Comparison of ENCODE assay signal across 24 cellular contexts in the genomic region with DNA sequence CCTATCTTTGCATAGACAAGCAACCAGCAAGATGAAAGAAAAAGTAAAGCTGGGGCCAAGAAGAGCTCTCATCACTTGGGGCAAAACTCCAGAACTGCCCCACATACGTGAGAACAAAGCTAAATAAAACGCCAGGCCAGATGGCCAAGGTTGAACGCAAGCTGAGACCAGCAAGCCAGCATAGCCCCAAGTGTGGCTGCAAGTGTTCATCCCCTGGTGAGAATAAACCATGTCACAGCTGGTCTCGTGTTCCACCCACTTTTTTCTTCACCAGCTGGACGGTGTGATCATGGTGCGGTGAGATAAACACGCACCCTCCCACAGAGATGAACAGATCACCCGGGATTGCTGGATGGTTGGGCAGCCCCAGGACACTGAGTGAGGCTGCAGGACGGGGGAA.
A peak's percentile ranks its signal among the peaks of the same experiment; 100 is the strongest.
DNase-seq lines count a peak whose midpoint lies in the region; TF ChIP-seq lines count a peak whose summit lies in the region.
"Had no signal": no experiment of that assay in that cellular context is flagged by ENCODE, and none has a peak within 500 bp of the region (broad histone marks: within the 10 kb centered on the region; RNA-seq: fewer than 3 reads in every experiment).

No MANE protein-coding gene starts in this region.

- peak overlapping the region in 3 of 5 experiments; percentile 51 to 66 (median 59) for H3K27ac Mint-ChIP-seq in brain
- no peak overlapping the region for H3K27ac Mint-ChIP-seq in HFFc6
- H3K27ac Mint-ChIP-seq: activated naive CD8-positive, alpha-beta T cell treated with anti-CD3 and anti-CD28 coated beads, Interleukin-2, amount 50 U/mL, for 24 hours; activated T-cell treated with anti-CD3 and anti-CD28 coated beads, Interleukin-2, amount 50 U/mL, for 24 hours; CD8-positive, alpha-beta memory T cell; T-helper 17 cell had no signal

- peak; percentile 89 for DNase-seq in NCI-H510A treated with DMSO at 0.1 percent for 48 hours (lab: John Stamatoyannopoulos, UW)
- no peak for DNase-seq in NCI-H510A (lab: John Stamatoyannopoulos, UW)
- peak; percentile 91 for DNase-seq in NCI-H524 treated with DMSO at 0.1 percent for 48 hours (lab: John Stamatoyannopoulos, UW)
- peak; percentile 43 for DNase-seq in smooth muscle cell of the brain vasculature (ENCODE audit: low read depth, low spot score)
- no peak for DNase-seq in HFFc6
- DNase-seq in NCI-H1694 (lab: John Stamatoyannopoulos, UW) = no peak
- no peak for DNase-seq in effector CD4-positive, alpha-beta T cell
- DNase-seq: activated CD4-positive, alpha-beta T cell treated with anti-CD3 and anti-CD28 coated beads for 4 hours; activated gamma-delta T cell treated with Interleukin-2 at 50 U/mL for 16 hours; activated naive CD8-positive, alpha-beta T cell treated with anti-CD3 and anti-CD28 coated beads, Interleukin-2, amount 50 U/mL, for 24 hours; activated T-cell treated with anti-CD3 and anti-CD28 coated beads, Interleukin-2, amount 50 U/mL, for 24 hours; CD8-positive, alpha-beta memory T cell; cortex of kidney; DMS79; left ventricle myocardium inferior; naive thymus-derived CD4-positive, alpha-beta T cell; NCI-H1092; NCI-H226; SK-N-SH; stimulated activated CD4-positive, alpha-beta T cell treated with anti-CD3 and anti-CD28 coated beads, Interleukin-12 subunit alpha, Interleukin-12 subunit beta, amount 100 ng/mL, for 4 hours; stimulated activated naive CD4-positive, alpha-beta T cell treated with Interleukin-2 at 50 U/mL for 16 hours; T-helper 17 cell; uterus had no signal

- TF ChIP-seq CTCF in brain (conservative IDR thresholded peaks at IDR 0.05) (no peak), HFFc6 (IDR thresholded peaks at IDR 0.05) (no peak)

- H3K4me1 Mint-ChIP-seq in brain (peaks cover 17% of the 10 kb centered on the region), HFFc6 (ENCODE audit: low read depth) (peaks cover 33% of the 10 kb centered on the region)
- H3K4me1 Mint-ChIP-seq: activated naive CD8-positive, alpha-beta T cell treated with anti-CD3 and anti-CD28 coated beads, Interleukin-2, amount 50 U/mL, for 24 hours; CD8-positive, alpha-beta memory T cell had no signal

- peaks cover 0 to 3% (median 0%) of the 10 kb centered on the region in 5 experiments for H3K9me3 Mint-ChIP-seq in brain
- no peaks in the 10 kb centered on the region for H3K9me3 Mint-ChIP-seq in HFFc6
- H3K9me3 Mint-ChIP-seq: activated naive CD8-positive, alpha-beta T cell treated with anti-CD3 and anti-CD28 coated beads, Interleukin-2, amount 50 U/mL, for 24 hours; activated T-cell treated with anti-CD3 and anti-CD28 coated beads, Interleukin-2, amount 50 U/mL, for 24 hours; CD8-positive, alpha-beta memory T cell had no signal

- H3K4me3 Mint-ChIP-seq in brain (no peak overlapping the region), HFFc6 (no peak overlapping the region)
- H3K4me3 Mint-ChIP-seq: activated naive CD8-positive, alpha-beta T cell treated with anti-CD3 and anti-CD28 coated beads, Interleukin-2, amount 50 U/mL, for 24 hours; activated T-cell treated with anti-CD3 and anti-CD28 coated beads, Interleukin-2, amount 50 U/mL, for 24 hours; CD8-positive, alpha-beta memory T cell; naive thymus-derived CD4-positive, alpha-beta T cell; T-helper 17 cell had no signal

- H3K27me3 Mint-ChIP-seq in brain (peaks cover 13% of the 10 kb centered on the region), HFFc6 (ENCODE audit: insufficient read depth) (peaks cover 7% of the 10 kb centered on the region)

- no peaks in the 10 kb centered on the region for H3K36me3 Mint-ChIP-seq in brain
- no peaks in the 10 kb centered on the region for H3K36me3 Mint-ChIP-seq in HFFc6 (ENCODE audit: low read depth)
- H3K36me3 Mint-ChIP-seq: CD8-positive, alpha-beta memory T cell; naive thymus-derived CD4-positive, alpha-beta T cell had no signal

Comparison
In these comparisons a context has a peak if more than half of its experiments do, and no peak if none do; other contexts are left out.
1. DNase-seq: peak in NCI-H510A treated with DMSO at 0.1 percent for 48 hours (single experiment), NCI-H524 treated with DMSO at 0.1 percent for 48 hours (single experiment) and smooth muscle cell of the brain vasculature (single experiment); none in NCI-H510A (single experiment), HFFc6 (single experiment), NCI-H1694 (single experiment) and effector CD4-positive, alpha-beta T cell (single experiment).